In genomic region chr7:99374121-99375064, GRCh38 we compare ENCODE assay signal across 8 cellular contexts. TPM values are rescaled to one million over a fixed set of nuclear protein-coding genes. Genes with fewer than 3 reads are reported as not detected.
DNase-seq lines count a peak whose midpoint lies in the region; TF ChIP-seq lines count a peak whose summit lies in the region.

Gene ARPC1B, plus strand, starts transcription at chr7:99374730. Its CDS starts 10,985 bp downstream, at chr7:99385715.

- intact Hi-C loops in ovary (cut with DNase I): no loop called here
- intact Hi-C loops in tibial artery (cut with DNase I; ENCODE audit: low total_unique reads): no loop called here

- TF ChIP-seq CTCF in GM20000 (IDR thresholded peaks at IDR 0.05; ENCODE audit: extremely low read depth, missing control alignments): no peak
- no peak for TF ChIP-seq CTCF in ovary (IDR thresholded peaks at IDR 0.05)
- TF ChIP-seq CTCF in tibial artery (IDR thresholded peaks at IDR 0.05): no peak

- no peak for TF ChIP-seq POLR2A in ovary (IDR thresholded peaks at IDR 0.05)

- H3K27ac ChIP-seq in ovary (peak within 1 kb of the TSS; percentile 30 to 56), tibial artery (peak within 1 kb of the TSS; percentile 90 to 93)

- H3K4me3 ChIP-seq in ovary (peak within 1 kb of the TSS; percentile 72), tibial artery (peak within 1 kb of the TSS; percentile 92 to 99)

- DNase-seq in DMS153 (lab: John Stamatoyannopoulos, UW) (peak; percentile 47), GM20000 (ENCODE audit: low spot score) (peak; percentile 99), HT-29 (ENCODE audit: low spot score) (peak; percentile 80), SK-MEL-5 (ENCODE audit: low read depth, low spot score) (peak; percentile 88), globus pallidus (ENCODE audit: low spot score) (peak; percentile 33), ovary (peak; percentile 67 to 80 (median 69)), tibial artery (peak; percentile 80 to 90)
- DNase-seq in activated naive CD4-positive, alpha-beta T cell (lab: John Stamatoyannopoulos, UW): peak; percentile 43 to 82 (median 62)

- H3K27me3 ChIP-seq in ovary (no peaks in the 10 kb centered on the region), tibial artery (no peaks in the 10 kb centered on the region)

- peaks cover 6% of the 10 kb centered on the region for H3K4me1 ChIP-seq in ovary (ENCODE audit: insufficient read depth)
- H3K4me1 ChIP-seq in tibial artery: peaks cover 0 to 44% (median 21%) of the 10 kb centered on the region in 4 donors

- H3K9me3 ChIP-seq in ovary (no peaks in the 10 kb centered on the region), tibial artery (no peaks in the 10 kb centered on the region)

- H3K36me3 ChIP-seq in ovary: no peaks in the 10 kb centered on the region
- H3K36me3 ChIP-seq in tibial artery: peaks cover 0 to 14% (median 14%) of the 10 kb centered on the region in 3 donors

- in situ Hi-C loops in SK-MEL-5 (cut with HindIII; ENCODE audit: low pct_unique_long_range_greater_than_20kb, low sequenced_read_pairs): no loop called here

- no peak for TF ChIP-seq EP300 in ovary (IDR thresholded peaks at IDR 0.05)

- WGBS in ovary, 3 donors: 1 to 3% (median 1%) methylated on average over 26 to 94 of the region's 94 CpGs

RNA-seq across cellular contexts. Expression of gene ARPC1B, which starts in this region (rescaled TPM):
- total RNA-seq in HT-29 (2014; rRNA removed; shearing (Covaris generic)): 987 and 1,117 TPM in 2 replicates
- total RNA-seq in SK-MEL-5 (2014; rRNA removed; shearing (Covaris generic)): 1,635 and 1,714 TPM in 2 replicates
- 1,538 and 1,727 TPM in 2 replicates for polyA plus RNA-seq in SK-MEL-5 (2015; cell fraction: cytosol; rRNA removed)
- 452 and 485 TPM in 2 replicates for polyA plus RNA-seq in SK-MEL-5 (2015; cell fraction: nucleus; rRNA removed)
- total RNA-seq in ovary: 10 to 100 TPM; 24.2 to 82.5 (median 42.9) TPM
- polyA plus RNA-seq in ovary: 10 to 100 TPM; 63.4 to 77.9 TPM

Comparison
In these comparisons a context has a peak if more than half of its experiments do, and no peak if none do; other contexts are left out.
1. Peak in every context shown above with its lines: DNase-seq, H3K4me3 ChIP-seq and H3K27ac ChIP-seq.
2. RNA of gene ARPC1B (total RNA-seq): 1,635 to 1,714 TPM in SK-MEL-5 and 987 to 1,117 TPM in HT-29; 24.2 to 82.5 TPM in ovary; every median in the first group is over 10 times any median in the second.
3. DNase-seq: peak in every context shown above with its lines; median percentile 99 in GM20000; 88 in SK-MEL-5; 85 in tibial artery; 80 in HT-29; 69 in ovary; 62 in activated naive CD4-positive, alpha-beta T cell; 47 in DMS153; 33 in globus pallidus.